10 cellular contexts compared by ENCODE assay signal in genomic region chr4:1793940-1794808, GRCh38. TPM values are rescaled to one million over a fixed set of nuclear protein-coding genes. Genes with fewer than 3 reads are reported as not detected.
DNase-seq lines count a peak whose midpoint lies in the region; TF ChIP-seq lines count a peak whose summit lies in the region.
"Had no signal": no experiment of that assay in that cellular context is flagged by ENCODE, and none has a peak within 500 bp of the region (broad histone marks: within the 10 kb centered on the region; RNA-seq: fewer than 3 reads in every experiment).

No MANE protein-coding gene starts in this region.

- H3K4me2 ChIP-seq in BLaER1 treated with 17β-estradiol and CSF1 and Interleukin-3, amounts not matched to agents 10 nM and 100 nM: peak overlapping the region; percentile 96 to 100 (median 100)

- H3K4me3 Mint-ChIP-seq in neural crest cell: peak overlapping the region; percentile 64
- H3K4me3 Mint-ChIP-seq: activated naive CD8-positive, alpha-beta T cell had no signal

- no peak for TF ChIP-seq CTCF in neural crest cell (conservative IDR thresholded peaks at IDR 0.05)

- H3K4me3 ChIP-seq in BLaER1 treated with 17β-estradiol and CSF1 and Interleukin-3, amounts not matched to agents 10 nM and 100 nM: peak overlapping the region; percentile 59 to 75 (median 66)
- H3K4me3 ChIP-seq in duodenal mucosa (ENCODE audit: low read depth in 1 of 2, low read length in 2 of 2): peak overlapping the region; percentile 66 to 72

- H3K9me3 Mint-ChIP-seq in neural crest cell: no peaks in the 10 kb centered on the region

- peaks cover 77 to 93% (median 84%) of the 10 kb centered on the region in 11 experiments for H3K27me3 ChIP-seq in BLaER1 treated with 17β-estradiol and CSF1 and Interleukin-3, amounts not matched to agents 10 nM and 100 nM
- H3K27me3 ChIP-seq in duodenal mucosa (ENCODE audit: control insufficient read depth in 1 of 2, insufficient read depth in 2 of 2, low read length in 2 of 2): peaks cover 9 to 16% of the 10 kb centered on the region in 2 donors

- no peaks in the 10 kb centered on the region for H3K9me3 ChIP-seq in BLaER1 treated with 17β-estradiol and CSF1 and Interleukin-3, amounts not matched to agents 10 nM and 100 nM (replicated peaks in 1 of 11)
- H3K9me3 ChIP-seq in duodenal mucosa (ENCODE audit: control insufficient read depth in 1 of 2, low read length in 2 of 2): no peaks in the 10 kb centered on the region

- no peaks in the 10 kb centered on the region for H3K36me3 Mint-ChIP-seq in neural crest cell (ENCODE audit: low read depth)
- H3K36me3 Mint-ChIP-seq: activated naive CD8-positive, alpha-beta T cell had no signal

- no peaks in the 10 kb centered on the region for H3K36me3 ChIP-seq in BLaER1 treated with 17β-estradiol and CSF1 and Interleukin-3, amounts not matched to agents 10 nM and 100 nM
- H3K36me3 ChIP-seq in duodenal mucosa (ENCODE audit: control insufficient read depth in 1 of 2, insufficient read depth in 2 of 2, low read length in 2 of 2): no peaks in the 10 kb centered on the region

- peaks cover 14 to 33% (median 24%) of the 10 kb centered on the region in 10 experiments for H3K4me1 ChIP-seq in BLaER1 treated with 17β-estradiol and CSF1 and Interleukin-3, amounts not matched to agents 10 nM and 100 nM
- H3K4me1 ChIP-seq in duodenal mucosa (ENCODE audit: control insufficient read depth in 1 of 2, insufficient read depth in 2 of 2, low read length in 2 of 2): peaks cover 29 to 38% of the 10 kb centered on the region in 2 donors

- H3K27ac ChIP-seq in BLaER1 treated with 17β-estradiol and CSF1 and Interleukin-3, amounts not matched to agents 10 nM and 100 nM: no peak overlapping the region
- peak overlapping the region; percentile 32 for H3K27ac ChIP-seq in duodenal mucosa (ENCODE audit: low read depth, low read length)

- no peak overlapping the region for H3K27ac Mint-ChIP-seq in neural crest cell (ENCODE audit: unreplicated experiment)
- H3K27ac Mint-ChIP-seq: activated naive CD8-positive, alpha-beta T cell had no signal

- no peak for TF ChIP-seq RAD21 in Ishikawa (IDR thresholded peaks at IDR 0.05; ENCODE audit: low read depth)

- DNase-seq in neural crest cell (ENCODE audit: low read depth, low spot score) (no peak), NCI-H1048 (lab: John Stamatoyannopoulos, UW) (no peak), inferior parietal cortex (ENCODE audit: extremely low spot score) (no peak), AG08395 (ENCODE audit: low spot score) (no peak)
- DNase-seq in activated CD4-positive, alpha-beta T cell treated with anti-CD3 and anti-CD28 coated beads for 4 hours: no peak
- DNase-seq: NCI-H2107 had no signal

- H3K9ac ChIP-seq in BLaER1 treated with 17β-estradiol and CSF1 and Interleukin-3, amounts not matched to agents 10 nM and 100 nM: peak overlapping the region; percentile 31 to 75 (median 62); a peak in 21 of 22 replicates
- peak overlapping the region; percentile 54 to 64 for H3K9ac ChIP-seq in duodenal mucosa (ENCODE audit: low read depth in 1 of 2, low read length in 2 of 2)

- no peaks in the 10 kb centered on the region for H3K4me1 Mint-ChIP-seq in neural crest cell

- peaks cover 0 to 75% (median 40%) of the 10 kb centered on the region in 11 experiments; a peak in 18 of 22 replicates for H4K20me1 ChIP-seq in BLaER1 treated with 17β-estradiol and CSF1 and Interleukin-3, amounts not matched to agents 10 nM and 100 nM

- no peak for TF ChIP-seq EP300 in Ishikawa (IDR thresholded peaks at IDR 0.05; ENCODE audit: borderline replicate concordance)

- H3K27me3 Mint-ChIP-seq in neural crest cell (ENCODE audit: low read depth): peaks cover 46% of the 10 kb centered on the region

TF ChIP-seq in Ishikawa, 13 proteins besides CTCF, POLR2A, EP300 and RAD21:
- TF ChIP-seq FOXM1 (IDR thresholded peaks at IDR 0.05; ENCODE audit: borderline replicate concordance, low read depth) (no peak), TCF12 (IDR thresholded peaks at IDR 0.05; ENCODE audit: low read depth) (no peak), EGR1 (IDR thresholded peaks at IDR 0.05) (no peak), TEAD4 (IDR thresholded peaks at IDR 0.05) (no peak), YY1 (IDR thresholded peaks at IDR 0.05; ENCODE audit: low read depth) (no peak), CEBPB (IDR thresholded peaks at IDR 0.05) (no peak), TAF1 (IDR thresholded peaks at IDR 0.05; ENCODE audit: low read depth) (no peak), REST (IDR thresholded peaks at IDR 0.05; ENCODE audit: low read depth) (no peak), CREB1 (IDR thresholded peaks at IDR 0.05; ENCODE audit: low read depth) (no peak), ZBTB7A (IDR thresholded peaks at IDR 0.05; ENCODE audit: low read depth) (peak; percentile 55), NFIC (IDR thresholded peaks at IDR 0.05) (no peak)
- TF ChIP-seq, protein P1, sequence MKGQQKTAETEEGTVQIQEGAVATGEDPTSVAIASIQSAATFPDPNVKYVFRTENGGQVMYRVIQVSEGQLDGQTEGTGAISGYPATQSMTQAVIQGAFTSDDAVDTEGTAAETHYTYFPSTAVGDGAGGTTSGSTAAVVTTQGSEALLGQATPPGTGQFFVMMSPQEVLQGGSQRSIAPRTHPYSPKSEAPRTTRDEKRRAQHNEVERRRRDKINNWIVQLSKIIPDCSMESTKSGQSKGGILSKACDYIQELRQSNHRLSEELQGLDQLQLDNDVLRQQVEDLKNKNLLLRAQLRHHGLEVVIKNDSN (IDR thresholded peaks at IDR 0.05): no peak
- TF ChIP-seq, protein P2, sequence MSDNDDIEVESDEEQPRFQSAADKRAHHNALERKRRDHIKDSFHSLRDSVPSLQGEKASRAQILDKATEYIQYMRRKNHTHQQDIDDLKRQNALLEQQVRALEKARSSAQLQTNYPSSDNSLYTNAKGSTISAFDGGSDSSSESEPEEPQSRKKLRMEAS (IDR thresholded peaks at IDR 0.05): peak; percentile 55

RNA-seq across cellular contexts. Expression of gene FGFR3, which starts 1.1 kb away (rescaled TPM):
- 42.5 and 48.1 TPM in 2 replicates for total RNA-seq in neural crest cell
